ENCODE assay signal across 21 cellular contexts in genomic region chr19:14565298-14565679, GRCh38. TPM values are rescaled to one million over a fixed set of nuclear protein-coding genes. Genes with fewer than 3 reads are reported as not detected.
DNase-seq lines count a peak whose midpoint lies in the region; ATAC-seq, FAIRE-seq and TF ChIP-seq lines count a peak whose summit lies in the region.
"Had no signal": no experiment of that assay in that cellular context is flagged by ENCODE, and none has a peak within 500 bp of the region (broad histone marks: within the 10 kb centered on the region; RNA-seq: fewer than 3 reads in every experiment).

No MANE protein-coding gene starts in this region.

- 94 to 97% methylated on average over 16 to 21 of the region's 22 CpGs for WGBS in GM23248 (ENCODE audit: low coverage in 1 of 2, low lambda C conversion rate in 2 of 2, missing lambda C conversion rate in 2 of 2), 2 experiments
- 91% methylated on average over 18 of the region's 22 CpGs for WGBS in K562 (ENCODE audit: insufficient coverage, low coverage, missing lambda C conversion rate)
- 96% methylated on average over 21 of the region's 22 CpGs for WGBS in mesenchymal stem cell
- 91% methylated on average over 22 of the region's 22 CpGs for WGBS in right cardiac atrium
- WGBS in heart right ventricle, 2 donors = 91 to 93% methylated on average over 22 of the region's 22 CpGs

- no peak overlapping the region for H2BK5ac ChIP-seq in mesenchymal stem cell (ENCODE audit: low read depth, low read length, poor library complexity, severe bottlenecking)

- no peak overlapping the region for H3K14ac ChIP-seq in mesenchymal stem cell (ENCODE audit: low read length in 2 of 2)

- peaks cover 9% of the 10 kb centered on the region for H3K4me1 Mint-ChIP-seq in Caco-2 (ENCODE audit: low read depth, unreplicated experiment)

- peaks cover 64% of the 10 kb centered on the region for H3K36me3 Mint-ChIP-seq in Caco-2 (ENCODE audit: insufficient read depth, unreplicated experiment)

- H4K20me1 ChIP-seq in GM23248 (ENCODE audit: insufficient read depth) (no peaks in the 10 kb centered on the region), K562 (replicated peaks; ENCODE audit: control insufficient read depth, insufficient read depth, low read length) (peaks cover 9% of the 10 kb centered on the region; the same call in 1 of the 2 replicates)

- no peak for DNase-seq in Caco-2
- peak; percentile 19 for DNase-seq in GM23248
- no peak for DNase-seq in K562 (ENCODE audit: extremely low read depth in 1 of 4, low spot score in 3 of 4)
- DNase-seq in mesenchymal stem cell = no peak
- DNase-seq in right cardiac atrium = no peak
- DNase-seq in heart right ventricle = no peak
- DNase-seq in GM12892 (ENCODE audit: insufficient read length) = no peak
- DNase-seq: DMS153, EL, GOT3, KBM-7, NCI-H1092, NCI-H1694, NCI-H446 treated with DMSO at 0.1 percent for 48 hours, NCI-H82, SHP77, T-helper 17 cell had no signal

- H3F3A ChIP-seq in GM23248 (ENCODE audit: insufficient read depth) = no peaks in the 10 kb centered on the region

- H3K27me3 ChIP-seq in Caco-2 (replicated peaks; ENCODE audit: control insufficient read depth, insufficient read depth, low read length) = no peaks in the 10 kb centered on the region
- H3K27me3 ChIP-seq in GM23248 (replicated peaks; ENCODE audit: insufficient read depth) = no peaks in the 10 kb centered on the region
- H3K27me3 ChIP-seq in K562 (ENCODE audit: control insufficient read depth in 2 of 2, insufficient read depth in 2 of 2, low read length in 2 of 2) = no peaks in the 10 kb centered on the region
- H3K27me3 ChIP-seq in mesenchymal stem cell (ENCODE audit: control insufficient read depth in 1 of 2, insufficient read depth in 1 of 2, low read length in 2 of 2) = no peaks in the 10 kb centered on the region
- no peaks in the 10 kb centered on the region for H3K27me3 ChIP-seq in right cardiac atrium (ENCODE audit: control insufficient read depth, insufficient read depth)
- H3K27me3 ChIP-seq in heart right ventricle = no peaks in the 10 kb centered on the region

- in situ Hi-C loops in GM23248 (cut with MboI) = no loop called here
- in situ Hi-C loops in K562 (cut with MboI) = no loop called here

- no peak overlapping the region for H2BK120ac ChIP-seq in mesenchymal stem cell (ENCODE audit: low read depth, low read length)

- H3K27ac ChIP-seq in GM23248 (no peak overlapping the region), K562 (ENCODE audit: extremely low read depth, low read depth, low read length) (no peak overlapping the region), mesenchymal stem cell (ENCODE audit: low read length, poor library complexity, severe bottlenecking) (no peak overlapping the region), right cardiac atrium (ENCODE audit: low read length) (no peak overlapping the region), heart right ventricle (no peak overlapping the region)

- CTCF ChIA-PET in Caco-2 (lab: Charles Lee) = no interaction called here
- CTCF ChIA-PET in K562 (lab: Yijun Ruan, JAX; ENCODE audit: low intra/inter-chr PET ratio) = no interaction called here

- H3K18ac ChIP-seq in mesenchymal stem cell (ENCODE audit: low read depth in 1 of 2, low read length in 2 of 2) = no peak overlapping the region

- intact Hi-C loops in Caco-2 (cut with micrococcal nuclease; ENCODE audit: unreplicated experiment) = no loop called here
- intact Hi-C loops in K562 (cut with micrococcal nuclease) = no loop called here
- intact Hi-C loops in right cardiac atrium (cut with DNase I) = no loop called here
- intact Hi-C loops in heart right ventricle (cut with DNase I) = no loop called here

- no peak overlapping the region for H3K4ac ChIP-seq in mesenchymal stem cell (ENCODE audit: low read depth in 1 of 2, low read length in 2 of 2)

- ATAC-seq in K562 (no peak), right cardiac atrium (no peak), heart right ventricle (no peak), GM19467 (IDR thresholded peaks at IDR 0.05; ENCODE audit: unreplicated experiment) (no peak)

- H2BK15ac ChIP-seq in mesenchymal stem cell (ENCODE audit: low read depth, poor library complexity, severe bottlenecking) = peak overlapping the region; percentile 15

- H3K36me3 ChIP-seq in Caco-2 (ENCODE audit: control insufficient read depth, insufficient read depth, low read length) = peaks cover 1% of the 10 kb centered on the region; the same call in 1 of the 2 replicates
- no peaks in the 10 kb centered on the region for H3K36me3 ChIP-seq in GM23248 (ENCODE audit: low read depth)
- peaks cover 56% of the 10 kb centered on the region; the same call in 2 of the 3 replicates for H3K36me3 ChIP-seq in K562 (ENCODE audit: control insufficient read depth, insufficient read depth, low read length)
- H3K36me3 ChIP-seq in mesenchymal stem cell (ENCODE audit: control insufficient read depth in 1 of 2, insufficient read depth in 2 of 2, low read depth in 1 of 2, low read length in 2 of 2) = peaks cover 18 to 69% of the 10 kb centered on the region in 2 experiments
- peaks cover 0 to 53% (median 6%) of the 10 kb centered on the region in 9 donors for H3K36me3 ChIP-seq in heart right ventricle

- H2AK5ac ChIP-seq in mesenchymal stem cell (ENCODE audit: low read length, severe bottlenecking) = no peak overlapping the region

- H3K4me1 ChIP-seq in Caco-2 (no peaks in the 10 kb centered on the region), GM23248 (ENCODE audit: insufficient read depth) (no peaks in the 10 kb centered on the region; the same call in 1 of the 2 replicates), K562 (replicated peaks in 1 of 2; ENCODE audit: control insufficient read depth in 2 of 2, insufficient read depth in 2 of 2, low read length in 2 of 2) (peaks cover 12 to 84% of the 10 kb centered on the region in 2 experiments; a peak in 4 of 5 replicates), mesenchymal stem cell (ENCODE audit: control insufficient read depth, insufficient read depth, low read depth, low read length) (peaks cover 36% of the 10 kb centered on the region), right cardiac atrium (ENCODE audit: control insufficient read depth, insufficient read depth, low read length) (peaks cover 10% of the 10 kb centered on the region), heart right ventricle (peaks cover 21 to 54% (median 40%) of the 10 kb centered on the region in 9 donors)

- TSS peak; percentile 94 for BruUV-seq in Caco-2 (replicated peaks; lab: Mats Ljungman, UMichigan)
- BruUV-seq in K562 (replicated peaks; lab: Mats Ljungman, UMichigan) = TSS peak; percentile 94

- no peaks in the 10 kb centered on the region for H3K9me3 Mint-ChIP-seq in Caco-2 (ENCODE audit: unreplicated experiment)

- H3K9me2 ChIP-seq in GM23248 (ENCODE audit: insufficient read depth) = no peaks in the 10 kb centered on the region

- no peak overlapping the region for H3K23ac ChIP-seq in mesenchymal stem cell (ENCODE audit: low read length in 2 of 2)

- no peaks in the 10 kb centered on the region for H3K27me3 Mint-ChIP-seq in Caco-2 (ENCODE audit: insufficient read depth, unreplicated experiment)
- H3K27me3 Mint-ChIP-seq: T-helper 17 cell had no signal

- POLR2A ChIA-PET in Caco-2 (lab: Charles Lee) = interaction anchor here (0.6 kb wide), 1 partner anchor 93 kb away, joined by 5 read pairs; no protein-coding TSS in a partner anchor
- POLR2A ChIA-PET in K562 (lab: Yijun Ruan, JAX) = interaction anchor here (0.6 to 0.7 kb wide), 2 partner anchors 11 to 385 kb away, joined by 3 read pairs; no protein-coding TSS in a partner anchor

- TF ChIP-seq CTCF in Caco-2 (IDR thresholded peaks at IDR 0.05; ENCODE audit: insufficient read depth in 1 of 2, low read depth in 1 of 2, low read length in 1 of 2, severe bottlenecking in 1 of 2, unreplicated experiment in 1 of 2) (no peak), K562 (IDR thresholded peaks at IDR 0.05 in 2 of 3, conservative IDR thresholded peaks at IDR 0.05 in 1 of 3; ENCODE audit: insufficient read depth in 2 of 3, low read depth in 1 of 3, low read length in 3 of 3) (no peak), heart right ventricle (IDR thresholded peaks at IDR 0.05) (no peak)

- H3K4me3 ChIP-seq in Caco-2 (ENCODE audit: low read depth, low read length) = no peak overlapping the region
- H3K4me3 ChIP-seq in GM23248 = no peak overlapping the region
- H3K4me3 ChIP-seq in K562 = no peak overlapping the region
- no peak overlapping the region for H3K4me3 ChIP-seq in mesenchymal stem cell (ENCODE audit: insufficient read depth in 1 of 2, low read depth in 1 of 2, low read length in 2 of 2)
- H3K4me3 ChIP-seq in right cardiac atrium (ENCODE audit: low read length) = no peak overlapping the region
- H3K4me3 ChIP-seq in heart right ventricle = no peak overlapping the region

- H3K4me2 ChIP-seq in GM23248 (ENCODE audit: unreplicated experiment) (no peak overlapping the region), K562 (ENCODE audit: insufficient read depth, low read length) (no peak overlapping the region), mesenchymal stem cell (ENCODE audit: low read length, poor library complexity, severe bottlenecking) (no peak overlapping the region)

- peak overlapping the region; percentile 45 for H4K8ac ChIP-seq in mesenchymal stem cell (ENCODE audit: low read length)

- H3K9me3 ChIP-seq in Caco-2 (no peaks in the 10 kb centered on the region), GM23248 (ENCODE audit: low read depth) (no peaks in the 10 kb centered on the region), K562 (replicated peaks; ENCODE audit: control insufficient read depth, insufficient read depth, low read depth, low read length) (no peaks in the 10 kb centered on the region), mesenchymal stem cell (ENCODE audit: control insufficient read depth, low read length) (no peaks in the 10 kb centered on the region), right cardiac atrium (ENCODE audit: control insufficient read depth, low read length) (no peaks in the 10 kb centered on the region), heart right ventricle (no peaks in the 10 kb centered on the region)

- no peak overlapping the region for H4K91ac ChIP-seq in mesenchymal stem cell (ENCODE audit: low read length)

- H2BK12ac ChIP-seq in mesenchymal stem cell (ENCODE audit: low read length in 2 of 2) = no peak overlapping the region

- H3K79me2 ChIP-seq in GM23248 (ENCODE audit: insufficient read depth) = peaks cover 23% of the 10 kb centered on the region
- H3K79me2 ChIP-seq in K562 (ENCODE audit: control insufficient read depth, insufficient read depth, low read length) = peaks cover 31% of the 10 kb centered on the region

- peaks cover 47% of the 10 kb centered on the region for H3K79me1 ChIP-seq in mesenchymal stem cell (replicated peaks; ENCODE audit: low read length, poor library complexity, severe bottlenecking)

- peaks cover 8% of the 10 kb centered on the region for H3K9me1 ChIP-seq in K562 (ENCODE audit: control insufficient read depth, insufficient read depth, low read length)

- no peak overlapping the region for H3K4me3 Mint-ChIP-seq in Caco-2 (ENCODE audit: unreplicated experiment)
- H3K4me3 Mint-ChIP-seq: T-helper 17 cell had no signal

- H2AFZ ChIP-seq in GM23248 = no peak overlapping the region
- no peak overlapping the region for H2AFZ ChIP-seq in K562 (ENCODE audit: low read depth, low read length)
- no peak overlapping the region for H2AFZ ChIP-seq in mesenchymal stem cell (ENCODE audit: low read depth, low read length)

- no peak for TF ChIP-seq EP300 in K562 (IDR thresholded peaks at IDR 0.05; ENCODE audit: low read length)

- H3K9ac ChIP-seq in GM23248 (no peak overlapping the region), K562 (ENCODE audit: insufficient read depth in 1 of 2, low read depth in 2 of 2, low read length in 2 of 2) (no peak overlapping the region), mesenchymal stem cell (ENCODE audit: low read length) (no peak overlapping the region)

- TF ChIP-seq RAD21 in K562 (CRISPR knock-in tag; conservative IDR thresholded peaks at IDR 0.05 in 1 of 2, IDR thresholded peaks at IDR 0.05 in 1 of 2) = no peak

- FAIRE-seq in K562 (lab: Jason Lieb, UNC) (no peak), GM12892 (lab: Jason Lieb, UNC) (no peak)

- H3K27ac Mint-ChIP-seq in Caco-2 (ENCODE audit: unreplicated experiment) = no peak overlapping the region
- H3K27ac Mint-ChIP-seq: T-helper 17 cell had no signal

- no peak; the same call in 1 of the 2 replicates for TF ChIP-seq POLR2A in K562 (conservative IDR thresholded peaks at IDR 0.05)
- TF ChIP-seq POLR2A in GM12892 (IDR thresholded peaks at IDR 0.05; ENCODE audit: low read depth, low read length) = no peak

RNA-seq across cellular contexts. Expression of gene NDUFB7, which starts 6.6 kb away (rescaled TPM):
- total RNA-seq in Caco-2 (2022) (158 and 173 TPM in 2 replicates), K562 (2014; rRNA removed) (842 and 854 TPM in 2 replicates), K562 (2014; rRNA removed; fragmentation: Illumina TruSeq; extraction: Trizol) (7.4 and 14.9 TPM in 2 replicates), K562 (2015; rRNA removed; fragmentation: Illumina TruSeq; extraction: Trizol) (227 and 243 TPM in 2 replicates), K562 (2021) (289 and 313 TPM in 2 replicates), right cardiac atrium (100 to 1,000 TPM; 352 to 481 (median 400) TPM), heart right ventricle (100 to 1,000 TPM; 347 to 525 (median 467) TPM)
- total RNA-seq in GM23248 (2014; rRNA removed; shearing (Covaris generic)) = 186 and 244 TPM in 2 replicates
- polyA plus RNA-seq in GM23248 (2016; fragmentation: Nextera tagmentation; extraction: Ambion mirVana) (316 and 336 TPM in 2 replicates), K562 (2011; rRNA removed) (137 and 185 TPM in 2 replicates), K562 (2014; fragmentation: Illumina TruSeq; extraction: Trizol) (37.6 and 257 TPM in 2 replicates), K562 (2014; fragmentation: Nextera tagmentation; extraction: Ambion mirVana) (10 to 100 TPM; 31.3 to 91.8 TPM), K562 (2014; rRNA removed) (810 and 833 TPM in 2 replicates), right cardiac atrium (1,159 TPM), heart right ventricle (1,000 to 10,000 TPM; 1,131 to 1,673 TPM)
- 5.1 and 13.9 TPM in 2 replicates for total RNA-seq in K562 (2011; cell fraction: chromatin; rRNA removed; ENCODE audit: low replicate concordance)
- total RNA-seq in K562 (2011; cell fraction: nucleolus; rRNA removed) = 55.0 and 85.4 TPM in 2 replicates
- total RNA-seq in K562 (2011; cell fraction: nucleoplasm; rRNA removed) = 23.9 and 26.6 TPM in 2 replicates
- 393 and 1,045 TPM in 2 replicates for polyA plus RNA-seq in K562 (2011; cell fraction: cytosol; rRNA removed)
- 125 and 147 TPM in 2 replicates for polyA plus RNA-seq in K562 (2011; cell fraction: nucleus; rRNA removed)
- 246 and 272 TPM in 2 replicates for polyA plus RNA-seq in K562 (2012)
- polyA minus RNA-seq in K562 (2011; rRNA and poly(A)+ RNA removed) = 14.2 and 24.3 TPM in 2 replicates
- 76.8 and 119 TPM in 2 replicates for polyA minus RNA-seq in K562 (2011; cell fraction: cytosol; rRNA and poly(A)+ RNA removed)
- 20.3 and 27.4 TPM in 2 replicates for polyA minus RNA-seq in K562 (2011; cell fraction: nucleus; rRNA and poly(A)+ RNA removed)
- 220 TPM for polyA plus RNA-seq in mesenchymal stem cell (2013, experiment 1 of 2)
- polyA plus RNA-seq in mesenchymal stem cell (2013, experiment 2 of 2) = 213 TPM
- polyA plus RNA-seq in GM12892 (2012; ENCODE audit: missing spikeins) = 95.4 TPM

RNA-seq across cellular contexts. Expression of gene CLEC17A, which starts 17.6 kb away (rescaled TPM):
- total RNA-seq in Caco-2 (2022) (not detected in 2 replicates), K562 (2014; rRNA removed) (not detected in 2 replicates), K562 (2014; rRNA removed; fragmentation: Illumina TruSeq; extraction: Trizol) (not detected in 2 replicates), K562 (2015; rRNA removed; fragmentation: Illumina TruSeq; extraction: Trizol) (not detected in 2 replicates), K562 (2021) (not detected in 2 replicates), right cardiac atrium (not detected), heart right ventricle (under 1 TPM in 1 of 10 donors, not detected in 9; 0.12 TPM)
- total RNA-seq in GM23248 (2014; rRNA removed; shearing (Covaris generic)) = not detected in 2 replicates
- polyA plus RNA-seq in GM23248 (2016; fragmentation: Nextera tagmentation; extraction: Ambion mirVana) (not detected in 2 replicates), K562 (2011; rRNA removed) (0.03 TPM in 1 of 2 replicates, not detected in the other), K562 (2014; fragmentation: Illumina TruSeq; extraction: Trizol) (not detected in 2 replicates), K562 (2014; fragmentation: Nextera tagmentation; extraction: Ambion mirVana) (not detected), K562 (2014; rRNA removed) (not detected in 2 replicates), right cardiac atrium (not detected), heart right ventricle (not detected)
- not detected in 2 replicates for total RNA-seq in K562 (2011; cell fraction: chromatin; rRNA removed; ENCODE audit: low replicate concordance)
- total RNA-seq in K562 (2011; cell fraction: nucleolus; rRNA removed) = not detected in 2 replicates
- not detected in 2 replicates for total RNA-seq in K562 (2011; cell fraction: nucleoplasm; rRNA removed)
- not detected in 2 replicates for polyA plus RNA-seq in K562 (2011; cell fraction: cytosol; rRNA removed)
- polyA plus RNA-seq in K562 (2011; cell fraction: nucleus; rRNA removed) = not detected in 2 replicates
- polyA plus RNA-seq in K562 (2012) = not detected in 2 replicates
- polyA minus RNA-seq in K562 (2011; rRNA and poly(A)+ RNA removed) = not detected in 2 replicates
- polyA minus RNA-seq in K562 (2011; cell fraction: cytosol; rRNA and poly(A)+ RNA removed) = not detected in 2 replicates
- not detected in 2 replicates for polyA minus RNA-seq in K562 (2011; cell fraction: nucleus; rRNA and poly(A)+ RNA removed)
- not detected for polyA plus RNA-seq in mesenchymal stem cell (2013, experiment 1 of 2)
- polyA plus RNA-seq in mesenchymal stem cell (2013, experiment 2 of 2) = not detected
- polyA plus RNA-seq in GM12892 (2012; ENCODE audit: missing spikeins) = 67.4 TPM
- total RNA-seq: HT1080, M059J had no signal
- polyA plus RNA-seq: BJ had no signal

RNA-seq across cellular contexts. Expression of gene TECR, which starts 35.9 kb away (rescaled TPM):
- total RNA-seq in Caco-2 (2022) (294 and 300 TPM in 2 replicates), K562 (2014; rRNA removed) (86.0 and 158 TPM in 2 replicates), K562 (2014; rRNA removed; fragmentation: Illumina TruSeq; extraction: Trizol) (33.1 and 36.7 TPM in 2 replicates), K562 (2015; rRNA removed; fragmentation: Illumina TruSeq; extraction: Trizol) (81.9 and 91.6 TPM in 2 replicates), K562 (2021) (186 and 195 TPM in 2 replicates), right cardiac atrium (100 to 1,000 TPM in 1 of 4 donors, 10 to 100 TPM in 3; 92.3 to 116 (median 96.8) TPM), heart right ventricle (10 to 100 TPM; 61.4 to 99.6 (median 73.1) TPM)
- 38.8 and 40.1 TPM in 2 replicates for total RNA-seq in GM23248 (2014; rRNA removed; shearing (Covaris generic))
- polyA plus RNA-seq in GM23248 (2016; fragmentation: Nextera tagmentation; extraction: Ambion mirVana) (129 and 132 TPM in 2 replicates), K562 (2011; rRNA removed) (68.0 and 169 TPM in 2 replicates), K562 (2014; fragmentation: Illumina TruSeq; extraction: Trizol) (204 and 211 TPM in 2 replicates), K562 (2014; fragmentation: Nextera tagmentation; extraction: Ambion mirVana) (10 to 100 TPM; 29.3 to 73.2 TPM), K562 (2014; rRNA removed) (81.4 and 108 TPM in 2 replicates), right cardiac atrium (102 TPM), heart right ventricle (100 to 1,000 TPM in 1 of 2 donors, 10 to 100 TPM in 1; 88.7 to 194 TPM)
- total RNA-seq in K562 (2011; cell fraction: chromatin; rRNA removed; ENCODE audit: low replicate concordance) = 122 and 325 TPM in 2 replicates
- 437 and 484 TPM in 2 replicates for total RNA-seq in K562 (2011; cell fraction: nucleolus; rRNA removed)
- total RNA-seq in K562 (2011; cell fraction: nucleoplasm; rRNA removed) = 307 and 324 TPM in 2 replicates
- polyA plus RNA-seq in K562 (2011; cell fraction: cytosol; rRNA removed) = 224 and 335 TPM in 2 replicates
- 326 and 378 TPM in 2 replicates for polyA plus RNA-seq in K562 (2011; cell fraction: nucleus; rRNA removed)
- 229 and 297 TPM in 2 replicates for polyA plus RNA-seq in K562 (2012)
- polyA minus RNA-seq in K562 (2011; rRNA and poly(A)+ RNA removed) = 76.6 and 95.7 TPM in 2 replicates
- 188 and 209 TPM in 2 replicates for polyA minus RNA-seq in K562 (2011; cell fraction: cytosol; rRNA and poly(A)+ RNA removed)
- 66.2 and 80.1 TPM in 2 replicates for polyA minus RNA-seq in K562 (2011; cell fraction: nucleus; rRNA and poly(A)+ RNA removed)
- 136 TPM for polyA plus RNA-seq in mesenchymal stem cell (2013, experiment 1 of 2)
- polyA plus RNA-seq in mesenchymal stem cell (2013, experiment 2 of 2) = 131 TPM
- polyA plus RNA-seq in GM12892 (2012; ENCODE audit: missing spikeins) = 29.1 TPM

RNA-seq across cellular contexts. Expression of gene DNAJB1, which starts 47.1 kb away (rescaled TPM):
- 79.5 and 80.2 TPM in 2 replicates for total RNA-seq in Caco-2 (2022)
- total RNA-seq in GM23248 (2014; rRNA removed; shearing (Covaris generic)) = 82.5 and 101 TPM in 2 replicates
- 124 and 127 TPM in 2 replicates for polyA plus RNA-seq in GM23248 (2016; fragmentation: Nextera tagmentation; extraction: Ambion mirVana)
- 66.1 and 87.4 TPM in 2 replicates for total RNA-seq in K562 (2011; cell fraction: chromatin; rRNA removed; ENCODE audit: low replicate concordance)
- 67.0 and 68.3 TPM in 2 replicates for total RNA-seq in K562 (2011; cell fraction: nucleolus; rRNA removed)
- 68.0 and 69.1 TPM in 2 replicates for total RNA-seq in K562 (2011; cell fraction: nucleoplasm; rRNA removed)
- 62.1 and 71.5 TPM in 2 replicates for total RNA-seq in K562 (2014; rRNA removed)
- 51.2 and 60.9 TPM in 2 replicates for total RNA-seq in K562 (2014; rRNA removed; fragmentation: Illumina TruSeq; extraction: Trizol)
- 85.3 and 86.5 TPM in 2 replicates for total RNA-seq in K562 (2015; rRNA removed; fragmentation: Illumina TruSeq; extraction: Trizol)
- total RNA-seq in K562 (2021) = 94.8 and 99.9 TPM in 2 replicates
- 83.5 and 113 TPM in 2 replicates for polyA plus RNA-seq in K562 (2011; rRNA removed)
- polyA plus RNA-seq in K562 (2011; cell fraction: cytosol; rRNA removed) = 101 TPM in 2 replicates
- 78.2 and 79.0 TPM in 2 replicates for polyA plus RNA-seq in K562 (2011; cell fraction: nucleus; rRNA removed)
- polyA plus RNA-seq in K562 (2012) = 69.4 and 84.8 TPM in 2 replicates
- polyA plus RNA-seq in K562 (2014; fragmentation: Illumina TruSeq; extraction: Trizol) = 78.3 and 100 TPM in 2 replicates
- 10 to 100 TPM; 13.2 to 16.2 TPM for polyA plus RNA-seq in K562 (2014; fragmentation: Nextera tagmentation; extraction: Ambion mirVana)
- polyA plus RNA-seq in K562 (2014; rRNA removed) = 61.7 and 79.2 TPM in 2 replicates
- 71.6 and 93.9 TPM in 2 replicates for polyA minus RNA-seq in K562 (2011; rRNA and poly(A)+ RNA removed)
- 31.4 and 40.9 TPM in 2 replicates for polyA minus RNA-seq in K562 (2011; cell fraction: cytosol; rRNA and poly(A)+ RNA removed)
- polyA minus RNA-seq in K562 (2011; cell fraction: nucleus; rRNA and poly(A)+ RNA removed) = 22.5 and 40.4 TPM in 2 replicates
- 59.4 TPM for polyA plus RNA-seq in mesenchymal stem cell (2013, experiment 1 of 2)
- 60.1 TPM for polyA plus RNA-seq in mesenchymal stem cell (2013, experiment 2 of 2)
- total RNA-seq in right cardiac atrium = 10 to 100 TPM; 46.7 to 69.5 (median 61.4) TPM
- 50.6 TPM for polyA plus RNA-seq in right cardiac atrium
- 10 to 100 TPM; 40.3 to 99.0 (median 46.4) TPM for total RNA-seq in heart right ventricle
- polyA plus RNA-seq in heart right ventricle = 10 to 100 TPM; 23.6 to 44.2 TPM
- polyA plus RNA-seq in GM12892 (2012; ENCODE audit: missing spikeins) = 23.8 TPM
